10 cellular contexts compared by ENCODE assay signal in genomic region chr15:89132611-89133242, GRCh38. TPM values are rescaled to one million over a fixed set of nuclear protein-coding genes. Genes with fewer than 3 reads are reported as not detected.
DNase-seq lines count a peak whose midpoint lies in the region; TF ChIP-seq lines count a peak whose summit lies in the region.
"Had no signal": no experiment of that assay in that cellular context is flagged by ENCODE, and none has a peak within 500 bp of the region (broad histone marks: within the 10 kb centered on the region; RNA-seq: fewer than 3 reads in every experiment).

No MANE protein-coding gene starts in this region.

- peak overlapping the region; percentile 69 for H3K27ac ChIP-seq in BLaER1

- H3K4me3 Mint-ChIP-seq in osteocyte (ENCODE audit: unreplicated experiment) = no peak overlapping the region

- peaks cover 26% of the 10 kb centered on the region for H3K4me1 ChIP-seq in BLaER1

- no peaks in the 10 kb centered on the region for H3K27me3 ChIP-seq in BLaER1

- peak overlapping the region; percentile 54 for H3K9ac ChIP-seq in BLaER1

- H3K27me3 Mint-ChIP-seq in osteocyte (ENCODE audit: unreplicated experiment) = no peaks in the 10 kb centered on the region

- H4K20me1 ChIP-seq in BLaER1 = no peaks in the 10 kb centered on the region

- H3K36me3 ChIP-seq in BLaER1 = peaks cover 45% of the 10 kb centered on the region

- no peaks in the 10 kb centered on the region for H3K9me3 ChIP-seq in BLaER1

- no peak for TF ChIP-seq CTCF in osteocyte (IDR thresholded peaks at IDR 0.05)

- no peaks in the 10 kb centered on the region for H3K9me3 Mint-ChIP-seq in osteocyte (ENCODE audit: unreplicated experiment)

- DNase-seq in OCI-M1 (lab: John Stamatoyannopoulos, UW) = peak; percentile 45
- DNase-seq in foreskin melanocyte = peak; percentile 44
- no peak for DNase-seq in osteocyte (ENCODE audit: extremely low spot score, unreplicated experiment)
- no peak for DNase-seq in NCI-H69 (lab: John Stamatoyannopoulos, UW)
- no peak for DNase-seq in NCI-H2227 treated with DMSO at 0.1 percent for 48 hours (lab: John Stamatoyannopoulos, UW)
- no peak for DNase-seq in middle frontal gyrus (ENCODE audit: extremely low spot score, low spot score)
- DNase-seq in stimulated activated CD4-positive, alpha-beta T cell treated with anti-CD3 and anti-CD28 coated beads, Interleukin-2, amount 100 ng/mL, for 48 hours = no peak
- DNase-seq: Calu3; central memory CD4-positive, alpha-beta T cell had no signal

- H3K27ac Mint-ChIP-seq in osteocyte (ENCODE audit: unreplicated experiment) = peak overlapping the region; percentile 37

- peak overlapping the region; percentile 74 for H3K4me2 ChIP-seq in BLaER1

- H3K4me1 Mint-ChIP-seq in osteocyte (ENCODE audit: unreplicated experiment) = peaks cover 41% of the 10 kb centered on the region

- peaks cover 29% of the 10 kb centered on the region for H3K36me3 Mint-ChIP-seq in osteocyte (ENCODE audit: unreplicated experiment)

- no peak overlapping the region for H3K4me3 ChIP-seq in BLaER1

RNA-seq across cellular contexts. Expression of gene ABHD2, which starts 44.5 kb away (rescaled TPM):
- total RNA-seq in osteocyte = 85.7 and 92.2 TPM in 2 replicates

Comparison
In these comparisons a context has a peak if more than half of its experiments do, and no peak if none do; other contexts are left out.
1. DNase-seq: peak in OCI-M1 (single experiment) and foreskin melanocyte (single experiment); none in osteocyte (single experiment), NCI-H69 (single experiment), NCI-H2227 treated with DMSO at 0.1 percent for 48 hours (single experiment), middle frontal gyrus (single experiment) and stimulated activated CD4-positive, alpha-beta T cell treated with anti-CD3 and anti-CD28 coated beads, Interleukin-2, amount 100 ng/mL, for 48 hours (0 of 2).